Comparison of ENCODE assay signal across 6 cellular contexts in the genomic region with DNA sequence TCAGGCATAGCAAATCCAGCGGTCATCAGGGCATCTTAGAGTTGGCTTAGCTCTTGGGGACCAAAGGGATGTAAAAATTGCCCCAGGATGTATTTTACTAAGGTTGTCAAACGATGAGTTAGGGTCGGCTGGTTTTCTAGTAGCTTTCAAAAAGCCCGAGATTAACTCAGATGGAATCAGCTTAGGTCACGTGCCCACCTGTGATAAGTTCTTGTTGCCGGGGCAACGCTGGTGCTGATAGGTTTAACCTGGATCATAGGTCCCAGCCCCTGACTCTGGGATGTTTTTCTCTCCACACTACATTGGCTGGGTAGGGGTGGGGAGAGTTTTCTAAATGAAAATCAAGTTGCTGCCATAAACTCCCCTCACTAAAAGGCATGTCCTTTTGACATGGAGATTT.
"Had no signal": no experiment of that assay in that cellular context is flagged by ENCODE, and none has a peak within 500 bp of the region (broad histone marks: within the 10 kb centered on the region; RNA-seq: fewer than 3 reads in every experiment).

No MANE protein-coding gene starts in this region.

- H3K4me3 ChIP-seq: GM23338, HAP-1 had no signal

- DNase-seq: HFFc6, IMR-90, KBM-7 had no signal

- H3K27ac ChIP-seq: HL-60 had no signal

- H3K9me3 ChIP-seq: HAP-1 had no signal

- H3K36me3 ChIP-seq: HAP-1 had no signal
